Comparison of ENCODE assay signal across 9 cellular contexts in the genomic region with DNA sequence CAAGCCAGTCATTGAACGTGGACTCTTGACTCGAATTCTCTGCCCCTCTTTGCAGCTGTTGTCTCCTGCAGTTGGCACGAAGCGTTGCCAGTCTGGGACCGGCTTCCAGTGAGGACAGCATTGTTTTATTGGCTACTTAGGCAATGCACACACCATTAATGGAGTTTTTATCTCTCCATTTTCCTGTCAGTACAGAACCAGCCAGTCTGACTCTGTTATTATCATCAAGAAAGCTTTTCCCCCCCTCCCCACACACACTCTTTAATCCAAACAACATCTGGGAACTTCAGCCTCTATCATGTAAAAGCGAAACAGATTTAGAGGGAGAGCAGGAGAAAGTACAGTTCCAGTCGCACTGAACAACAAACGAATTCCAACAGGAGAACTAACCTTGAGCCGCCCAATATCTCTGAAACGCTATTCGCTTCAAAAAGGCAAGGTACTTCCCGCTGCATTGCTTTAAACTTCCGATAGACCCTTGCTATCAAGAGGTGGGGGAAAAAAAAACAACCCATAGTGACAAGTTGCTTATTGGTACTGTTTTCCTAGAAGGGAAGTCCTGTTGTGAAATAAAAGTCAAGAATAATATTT. TPM values are rescaled to one million over a fixed set of nuclear protein-coding genes. Genes with fewer than 3 reads are reported as not detected.
A peak's percentile ranks its signal among the peaks of the same experiment; 100 is the strongest.
DNase-seq lines count a peak whose midpoint lies in the region; ATAC-seq and TF ChIP-seq lines count a peak whose summit lies in the region.
"Had no signal": no experiment of that assay in that cellular context is flagged by ENCODE, and none has a peak within 500 bp of the region (broad histone marks: within the 10 kb centered on the region; RNA-seq: fewer than 3 reads in every experiment).

No MANE protein-coding gene starts in this region.

- peaks cover 11% of the 10 kb centered on the region for H3K4me1 ChIP-seq in HEK293 (ENCODE audit: control insufficient read depth, insufficient read depth, low read length)
- peaks cover 23% of the 10 kb centered on the region for H3K4me1 ChIP-seq in fibroblast of lung (ENCODE audit: control insufficient read depth, extremely low read depth, insufficient read depth, low read length)

- H3K27ac ChIP-seq in HEK293 (ENCODE audit: extremely low read depth, low read depth, low read length), result peak overlapping the region; percentile 48
- H3K27ac ChIP-seq in fibroblast of lung (ENCODE audit: insufficient read depth, low read length), result peak overlapping the region; percentile 85

- H4K20me1 ChIP-seq in fibroblast of lung (ENCODE audit: control insufficient read depth, extremely low read depth, insufficient read depth, low read length), result no peaks in the 10 kb centered on the region

- H3K9me3 Mint-ChIP-seq in osteocyte (ENCODE audit: unreplicated experiment) (no peaks in the 10 kb centered on the region), T-cell (no peaks in the 10 kb centered on the region)
- H3K9me3 Mint-ChIP-seq: neural crest cell had no signal

- H3K27me3 ChIP-seq in fibroblast of lung (ENCODE audit: control insufficient read depth, insufficient read depth, low read length), result no peaks in the 10 kb centered on the region

- ATAC-seq in esophagus mucosa (no peak), T-cell (replicated peaks in 1 of 4) (no peak), HG03469 (IDR thresholded peaks at IDR 0.05; ENCODE audit: unreplicated experiment) (no peak)

- no peaks in the 10 kb centered on the region for H3K36me3 ChIP-seq in HEK293 (ENCODE audit: control insufficient read depth in 2 of 2, insufficient read depth in 1 of 2, low read length in 2 of 2)
- no peaks in the 10 kb centered on the region for H3K36me3 ChIP-seq in fibroblast of lung (ENCODE audit: control insufficient read depth, insufficient read depth, low read length)

- TF ChIP-seq CTCF in HEK293 (tag by site-specific recombination; IDR thresholded peaks at IDR 0.05), result no peak
- TF ChIP-seq CTCF in fibroblast of lung (conservative IDR thresholded peaks at IDR 0.05 in 1 of 2, IDR thresholded peaks at IDR 0.05 in 1 of 2; ENCODE audit: low read depth in 1 of 2, low read length in 2 of 2), result no peak
- TF ChIP-seq CTCF in osteocyte (IDR thresholded peaks at IDR 0.05), result no peak

- peak overlapping the region; percentile 91 for H3K27ac Mint-ChIP-seq in osteocyte (ENCODE audit: unreplicated experiment)
- H3K27ac Mint-ChIP-seq in T-cell, result peak overlapping the region in 1 of 2 donors; percentile 57

- no peak overlapping the region for H3K4me3 ChIP-seq in HEK293 (ENCODE audit: low read depth, low read length)
- H3K4me3 ChIP-seq in fibroblast of lung (replicated peaks in 1 of 4; ENCODE audit: control extremely low read depth in 1 of 4, insufficient read depth in 1 of 4, low read depth in 3 of 4, low read length in 4 of 4), result peak overlapping the region; percentile 23 to 55 (median 44)

- POLR2A ChIA-PET in HEK293 (lab: Yijun Ruan, JAX), result interaction anchor here (1.9 kb wide), 1 partner anchor 38 kb away, joined by 23 read pairs; the partner anchor contains the start of gene ACVR1
- POLR2A ChIA-PET in T-cell (lab: Charles Lee), result no interaction called here

- peaks cover 6% of the 10 kb centered on the region for H3K36me3 Mint-ChIP-seq in osteocyte (ENCODE audit: unreplicated experiment)
- H3K36me3 Mint-ChIP-seq in T-cell, result peaks cover 26% of the 10 kb centered on the region

- CTCF ChIA-PET in HEK293 (lab: Yijun Ruan, JAX), result interaction anchor here (0.6 kb wide), 1 partner anchor 38 kb away, joined by 4 read pairs; the partner anchor contains the start of gene ACVR1
- CTCF ChIA-PET in T-cell (lab: Charles Lee), result no interaction called here

- peaks cover 72% of the 10 kb centered on the region for H3K4me1 Mint-ChIP-seq in osteocyte (ENCODE audit: unreplicated experiment)
- H3K4me1 Mint-ChIP-seq in T-cell, result peaks cover 50 to 62% (median 55%) of the 10 kb centered on the region in 3 donors

- H3K4me3 Mint-ChIP-seq in osteocyte (ENCODE audit: unreplicated experiment) (peak overlapping the region; percentile 50), T-cell (peak overlapping the region in 1 of 3 donors; percentile 23)

- peak overlapping the region; percentile 29 for H3K9ac ChIP-seq in fibroblast of lung (ENCODE audit: insufficient read depth, low read length)

- H3K79me2 ChIP-seq in fibroblast of lung (ENCODE audit: control insufficient read depth, insufficient read depth, low read length), result peaks cover 39% of the 10 kb centered on the region

- H3K9me3 ChIP-seq in HEK293 (ENCODE audit: control insufficient read depth, insufficient read depth, low read depth, low read length) (no peaks in the 10 kb centered on the region), fibroblast of lung (ENCODE audit: control insufficient read depth, insufficient read depth, low read depth, low read length) (no peaks in the 10 kb centered on the region)

- peak overlapping the region; percentile 0 for H2AFZ ChIP-seq in fibroblast of lung (ENCODE audit: low read length)

- DNase-seq in OCI-M1 (lab: John Stamatoyannopoulos, UW), result peak; percentile 73
- DNase-seq in fibroblast of lung (ENCODE audit: low read depth in 2 of 2), result peak; percentile 33 to 66
- no peak for DNase-seq in osteocyte (ENCODE audit: extremely low spot score, unreplicated experiment)
- no peak for DNase-seq in UCSD-AML1 (lab: John Stamatoyannopoulos, UW; ENCODE audit: unreplicated experiment)
- no peak for DNase-seq in T-cell

- H3K27me3 Mint-ChIP-seq in osteocyte (ENCODE audit: unreplicated experiment) (no peaks in the 10 kb centered on the region), T-cell (no peaks in the 10 kb centered on the region)

- peak overlapping the region; percentile 82 for H3K4me2 ChIP-seq in fibroblast of lung (ENCODE audit: extremely low read depth, insufficient read depth, low read length)

TF ChIP-seq in HEK293, 187 proteins besides CTCF, POLR2A, EP300 and RAD21:
- TF ChIP-seq ZNF335 (tag by site-specific recombination; conservative IDR thresholded peaks at IDR 0.05) (peak; percentile 31; the same call in 1 of the 2 replicates), ZNF596 (tag by site-specific recombination; IDR thresholded peaks at IDR 0.05) (no peak), ZNF366 (tag by site-specific recombination; conservative IDR thresholded peaks at IDR 0.05) (0 out of 2 replicates have a peak, but pooled peaks have one; percentile 12), ZNF707 (tag by site-specific recombination; IDR thresholded peaks at IDR 0.05) (no peak), ZNF664 (tag by site-specific recombination; IDR thresholded peaks at IDR 0.05) (no peak), ELK4 (IDR thresholded peaks at IDR 0.05; ENCODE audit: borderline replicate concordance, low read depth, low read length) (no peak), PRDM1 (tag by site-specific recombination; IDR thresholded peaks at IDR 0.05) (peak; percentile 72)
- TF ChIP-seq, protein P1, sequence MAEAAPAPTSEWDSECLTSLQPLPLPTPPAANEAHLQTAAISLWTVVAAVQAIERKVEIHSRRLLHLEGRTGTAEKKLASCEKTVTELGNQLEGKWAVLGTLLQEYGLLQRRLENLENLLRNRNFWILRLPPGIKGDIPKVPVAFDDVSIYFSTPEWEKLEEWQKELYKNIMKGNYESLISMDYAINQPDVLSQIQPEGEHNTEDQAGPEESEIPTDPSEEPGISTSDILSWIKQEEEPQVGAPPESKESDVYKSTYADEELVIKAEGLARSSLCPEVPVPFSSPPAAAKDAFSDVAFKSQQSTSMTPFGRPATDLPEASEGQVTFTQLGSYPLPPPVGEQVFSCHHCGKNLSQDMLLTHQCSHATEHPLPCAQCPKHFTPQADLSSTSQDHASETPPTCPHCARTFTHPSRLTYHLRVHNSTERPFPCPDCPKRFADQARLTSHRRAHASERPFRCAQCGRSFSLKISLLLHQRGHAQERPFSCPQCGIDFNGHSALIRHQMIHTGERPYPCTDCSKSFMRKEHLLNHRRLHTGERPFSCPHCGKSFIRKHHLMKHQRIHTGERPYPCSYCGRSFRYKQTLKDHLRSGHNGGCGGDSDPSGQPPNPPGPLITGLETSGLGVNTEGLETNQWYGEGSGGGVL (tag by site-specific recombination; IDR thresholded peaks at IDR 0.05), result peak; percentile 57

RNA-seq across cellular contexts. Expression of gene ACVR1, which starts 38.2 kb away (rescaled TPM):
- total RNA-seq in fibroblast of lung, result 30.8 and 42.9 TPM in 2 replicates
- 57.1 and 72.1 TPM in 2 replicates for polyA plus RNA-seq in fibroblast of lung
- polyA plus RNA-seq in fibroblast of lung (2012), result 40.3 and 51.3 TPM in 2 replicates
- 151 and 156 TPM in 2 replicates for polyA minus RNA-seq in fibroblast of lung (ENCODE audit: low replicate concordance)
- 59.5 and 66.6 TPM in 2 replicates for total RNA-seq in osteocyte
- 12.6 TPM for total RNA-seq in esophagus mucosa
- total RNA-seq in T-cell, result 10 to 100 TPM; 18.3 to 31.5 (median 25.1) TPM

Comparison
In these comparisons a context has a peak if more than half of its experiments do, and no peak if none do; other contexts are left out.
1. DNase-seq: peak in OCI-M1 (single experiment) and fibroblast of lung (2 of 2); none in osteocyte (single experiment), UCSD-AML1 (single experiment) and T-cell (0 of 34).